ENCODE assay signal across 1 cellular context in the genomic region with DNA sequence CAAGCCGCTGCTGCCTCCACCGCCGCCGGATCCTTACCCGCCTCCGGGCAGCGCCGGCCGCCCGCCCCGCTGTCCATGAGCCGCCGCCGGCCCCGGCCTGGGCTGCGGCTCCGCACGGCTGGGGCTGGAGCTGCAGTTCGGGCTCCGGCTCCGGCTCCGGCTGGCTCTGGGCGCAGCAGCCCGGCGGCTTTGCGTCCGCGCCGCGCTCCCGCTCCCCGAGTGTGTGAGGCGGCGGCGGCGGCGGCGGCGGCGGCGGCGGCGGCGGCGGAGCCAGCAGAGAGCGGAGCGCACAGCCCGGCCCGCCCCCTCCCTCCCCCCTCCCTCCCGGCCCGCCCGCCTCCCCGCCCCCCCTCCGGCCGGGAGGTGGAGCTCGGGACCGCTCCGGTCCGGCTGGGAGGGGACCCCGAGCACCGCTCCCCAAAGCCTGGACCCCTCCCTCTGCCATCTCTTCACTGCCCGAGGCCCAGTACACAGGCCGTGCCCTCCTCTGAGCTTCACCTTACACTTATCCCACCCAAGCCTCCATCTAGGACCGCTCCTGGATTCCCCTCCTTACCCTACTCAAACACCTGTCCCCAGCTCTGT.
TF ChIP-seq lines count a peak whose summit lies in the region.

TSS of gene PCDH1 (minus strand) at position 225 of the 585 bp plus-strand sequence. CDS start at position 77, 148 bp downstream.

TF ChIP-seq in HEK293, 187 proteins besides CTCF, POLR2A, EP300 and RAD21 (continued from another document):
- TF ChIP-seq, protein P1, sequence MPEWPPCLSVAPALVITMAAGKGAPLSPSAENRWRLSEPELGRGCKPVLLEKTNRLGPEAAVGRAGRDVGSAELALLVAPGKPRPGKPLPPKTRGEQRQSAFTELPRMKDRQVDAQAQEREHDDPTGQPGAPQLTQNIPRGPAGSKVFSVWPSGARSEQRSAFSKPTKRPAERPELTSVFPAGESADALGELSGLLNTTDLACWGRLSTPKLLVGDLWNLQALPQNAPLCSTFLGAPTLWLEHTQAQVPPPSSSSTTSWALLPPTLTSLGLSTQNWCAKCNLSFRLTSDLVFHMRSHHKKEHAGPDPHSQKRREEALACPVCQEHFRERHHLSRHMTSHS (tag by site-specific recombination; IDR thresholded peaks at IDR 0.05), result no peak
- TF ChIP-seq ZBTB7A (tag by site-specific recombination; IDR thresholded peaks at IDR 0.05; ENCODE audit: low read depth) (no peak), ZNF843 (tag by site-specific recombination; IDR thresholded peaks at IDR 0.05) (0 out of 2 replicates have a peak, but pooled peaks have one; percentile 15), ZNF501 (tag by site-specific recombination; IDR thresholded peaks at IDR 0.05) (no peak), ZNF175 (tag by site-specific recombination; IDR thresholded peaks at IDR 0.05) (no peak), ZFP3 (tag by site-specific recombination; IDR thresholded peaks at IDR 0.05; ENCODE audit: low read depth) (no peak), ZNF585B (tag by site-specific recombination; IDR thresholded peaks at IDR 0.05) (no peak), ZNF677 (tag by site-specific recombination; IDR thresholded peaks at IDR 0.05) (0 out of 2 replicates have a peak, but pooled peaks have one; percentile 19), ZNF24 (tag by site-specific recombination; IDR thresholded peaks at IDR 0.05) (no peak; the same call in 1 of the 2 replicates), ZFP69B (tag by site-specific recombination; IDR thresholded peaks at IDR 0.05) (no peak), ELK4 (IDR thresholded peaks at IDR 0.05; ENCODE audit: borderline replicate concordance, low read depth, low read length) (no peak), MYNN (tag by site-specific recombination; IDR thresholded peaks at IDR 0.05; ENCODE audit: borderline replicate concordance) (no peak), ZNF416 (tag by site-specific recombination; IDR thresholded peaks at IDR 0.05) (no peak), ZNF521 (tag by site-specific recombination; IDR thresholded peaks at IDR 0.05) (no peak), ZNF600 (tag by site-specific recombination; IDR thresholded peaks at IDR 0.05) (no peak), ZNF426 (tag by site-specific recombination; IDR thresholded peaks at IDR 0.05) (no peak), ZNF157 (tag by site-specific recombination; IDR thresholded peaks at IDR 0.05) (no peak), ZNF510 (tag by site-specific recombination; IDR thresholded peaks at IDR 0.05; ENCODE audit: insufficient replicate concordance) (no peak), RBAK (tag by site-specific recombination; IDR thresholded peaks at IDR 0.05) (no peak)
TF ChIP-seq in HEK293: peak in this region for 10.
